ENCODE assay signal across 27 cellular contexts in the genomic region with DNA sequence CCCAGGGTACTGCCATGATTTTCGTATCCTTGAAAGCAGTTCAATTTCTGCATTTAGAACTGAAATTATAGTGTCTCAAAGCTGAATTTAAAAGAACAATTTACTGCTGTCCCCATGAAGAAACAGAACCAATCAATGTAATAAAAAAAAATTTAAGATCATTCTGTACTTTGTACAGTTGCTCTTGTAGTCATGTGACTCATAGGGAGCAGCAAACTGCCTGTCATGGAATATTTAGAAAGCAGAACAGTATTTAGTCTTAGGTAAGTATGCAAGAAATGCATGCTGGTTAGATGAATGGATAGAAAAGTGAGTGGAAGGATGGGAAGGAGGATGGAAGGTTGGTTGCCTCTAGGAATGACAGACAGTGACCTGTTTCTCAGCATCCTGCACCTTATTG.
"Had no signal": no experiment of that assay in that cellular context is flagged by ENCODE, and none has a peak within 500 bp of the region (broad histone marks: within the 10 kb centered on the region; RNA-seq: fewer than 3 reads in every experiment).

No MANE protein-coding gene starts in this region.

- H3K27ac Mint-ChIP-seq: stimulated activated effector memory CD8-positive, alpha-beta T cell treated with anti-CD3 and anti-CD28 coated beads, Interleukin-12 subunit alpha, Interleukin-12 subunit beta, amount 100 ng/mL, for 72 hours; stimulated activated memory B cell treated with anti-CD40 and anti-IgM and Interleukin-4, amounts not matched to agents 10 μg/mL and 1 μg/mL and 100 μg/mL, for 72 hours; stimulated activated naive CD8-positive, alpha-beta T cell treated with anti-CD3 and anti-CD28 coated beads, Interleukin-15, amount 100 ng/mL, for 72 hours; stimulated activated naive CD8-positive, alpha-beta T cell treated with anti-CD3 and anti-CD28 coated beads, Interleukin-15, Interleukin-2, amounts not matched to agents 100 ng/mL and 50 ng/mL, for 24 hours; type B pancreatic cell had no signal

- H3K4me1 Mint-ChIP-seq: stimulated activated effector memory CD8-positive, alpha-beta T cell treated with anti-CD3 and anti-CD28 coated beads, Interleukin-12 subunit alpha, Interleukin-12 subunit beta, amount 100 ng/mL, for 72 hours; stimulated activated memory B cell treated with anti-CD40 and anti-IgM and Interleukin-4, amounts not matched to agents 10 μg/mL and 1 μg/mL and 100 μg/mL, for 72 hours; stimulated activated naive CD8-positive, alpha-beta T cell treated with anti-CD3 and anti-CD28 coated beads, Interleukin-15, amount 100 ng/mL, for 72 hours had no signal

- H3K4me3 Mint-ChIP-seq: stimulated activated effector memory CD8-positive, alpha-beta T cell treated with anti-CD3 and anti-CD28 coated beads, Interleukin-12 subunit alpha, Interleukin-12 subunit beta, amount 100 ng/mL, for 72 hours; stimulated activated memory B cell treated with anti-CD40 and anti-IgM and Interleukin-4, amounts not matched to agents 10 μg/mL and 1 μg/mL and 100 μg/mL, for 72 hours; stimulated activated naive CD8-positive, alpha-beta T cell treated with anti-CD3 and anti-CD28 coated beads, Interleukin-15, amount 100 ng/mL, for 72 hours; stimulated activated naive CD8-positive, alpha-beta T cell treated with anti-CD3 and anti-CD28 coated beads, Interleukin-15, Interleukin-2, amounts not matched to agents 100 ng/mL and 50 ng/mL, for 24 hours; type B pancreatic cell had no signal

- ATAC-seq: stimulated activated effector memory CD8-positive, alpha-beta T cell treated with anti-CD3 and anti-CD28 coated beads, Interleukin-12 subunit alpha, Interleukin-12 subunit beta, amount 100 ng/mL, for 72 hours; stimulated activated memory B cell treated with anti-CD40 and anti-IgM and Interleukin-4, amounts not matched to agents 10 μg/mL and 1 μg/mL and 100 μg/mL, for 72 hours; stimulated activated naive CD8-positive, alpha-beta T cell treated with anti-CD3 and anti-CD28 coated beads, Interleukin-15, amount 100 ng/mL, for 72 hours; stimulated activated naive CD8-positive, alpha-beta T cell treated with anti-CD3 and anti-CD28 coated beads, Interleukin-15, Interleukin-2, amounts not matched to agents 100 U/mL and 50 U/mL, for 24 hours; upper lobe of right lung had no signal

- H3K27me3 Mint-ChIP-seq: stimulated activated memory B cell treated with anti-CD40 and anti-IgM and Interleukin-4, amounts not matched to agents 10 μg/mL and 1 μg/mL and 100 μg/mL, for 72 hours; stimulated activated naive CD8-positive, alpha-beta T cell treated with anti-CD3 and anti-CD28 coated beads, Interleukin-15, amount 100 ng/mL, for 72 hours; stimulated activated naive CD8-positive, alpha-beta T cell treated with anti-CD3 and anti-CD28 coated beads, Interleukin-15, Interleukin-2, amounts not matched to agents 100 ng/mL and 50 ng/mL, for 24 hours; type B pancreatic cell had no signal

- H3K36me3 ChIP-seq: stomach, suprapubic skin, thoracic aorta, thyroid gland, tibial artery, tibial nerve, transverse colon, upper lobe of left lung, upper lobe of right lung, uterus, vagina had no signal

- H3K36me3 Mint-ChIP-seq: stimulated activated effector memory CD8-positive, alpha-beta T cell treated with anti-CD3 and anti-CD28 coated beads, Interleukin-12 subunit alpha, Interleukin-12 subunit beta, amount 100 ng/mL, for 72 hours; stimulated activated memory B cell treated with anti-CD40 and anti-IgM and Interleukin-4, amounts not matched to agents 10 μg/mL and 1 μg/mL and 100 μg/mL, for 72 hours; type B pancreatic cell had no signal

- FAIRE-seq: urothelium cell line had no signal

- DNase-seq: stimulated activated CD4-positive, alpha-beta T cell treated with anti-CD3 and anti-CD28 coated beads, Interleukin-2, amount 100 ng/mL, for 48 hours; stimulated activated CD4-positive, alpha-beta T cell treated with anti-CD3 and anti-CD28 coated beads, Interleukin-4, amount 100 ng/mL, for 1 hour; stimulated activated CD4-positive, alpha-beta T cell treated with anti-CD3 and anti-CD28 coated beads, Interleukin-4, amount 100 ng/mL, for 24 hours; stimulated activated CD4-positive, alpha-beta T cell treated with anti-CD3 and anti-CD28 coated beads, Interleukin-4, amount 100 ng/mL, for 4 hours; stimulated activated CD8-positive, alpha-beta memory T cell treated with anti-CD3 and anti-CD28 coated beads, Interleukin-4, amount 100 ng/mL, for 48 hours; stimulated activated naive CD4-positive, alpha-beta T cell; stimulated activated naive CD4-positive, alpha-beta T cell treated with Interleukin-2 at 50 U/mL for 16 hours; stimulated activated naive CD8-positive, alpha-beta T cell treated with anti-CD3 and anti-CD28 coated beads, Interleukin-15, amount 100 ng/mL, for 72 hours; stimulated activated naive CD8-positive, alpha-beta T cell treated with anti-CD3 and anti-CD28 coated beads, Interleukin-15, Interleukin-2, amounts not matched to agents 100 U/mL and 50 U/mL, for 24 hours; stomach; substantia nigra; testis; thyroid gland; tibial artery; transverse colon; upper lobe of left lung; upper lobe of right lung; uterus had no signal

- H3K27ac ChIP-seq: stomach, suprapubic skin, testis, thoracic aorta, thyroid gland, tibial artery, tibial nerve, transverse colon, upper lobe of left lung, upper lobe of right lung, uterus, vagina had no signal

- H3K27me3 ChIP-seq: stomach, suprapubic skin, testis, thyroid gland, tibial artery, tibial nerve, transverse colon, upper lobe of left lung, upper lobe of right lung, uterus, vagina had no signal

- H3K4me1 ChIP-seq: stomach, suprapubic skin, testis, thyroid gland, tibial nerve, transverse colon, upper lobe of right lung, uterus, vagina had no signal

- H3K9me3 Mint-ChIP-seq: stimulated activated naive CD8-positive, alpha-beta T cell treated with anti-CD3 and anti-CD28 coated beads, Interleukin-15, amount 100 ng/mL, for 72 hours; type B pancreatic cell had no signal

- H3K9me3 ChIP-seq: stomach, suprapubic skin, testis, thoracic aorta, thyroid gland, tibial artery, tibial nerve, transverse colon, upper lobe of left lung, upper lobe of right lung, uterus, vagina had no signal

- H3K4me3 ChIP-seq: stomach, suprapubic skin, thoracic aorta, thyroid gland, tibial artery, tibial nerve, transverse colon, upper lobe of left lung, upper lobe of right lung, uterus, vagina had no signal
